ENCODE assay signal across 21 cellular contexts in genomic region chr9:125486576-125486975, GRCh38.
DNase-seq lines count a peak whose midpoint lies in the region; ATAC-seq and TF ChIP-seq lines count a peak whose summit lies in the region.
"Had no signal": no experiment of that assay in that cellular context is flagged by ENCODE, and none has a peak within 500 bp of the region (broad histone marks: within the 10 kb centered on the region; RNA-seq: fewer than 3 reads in every experiment).

No MANE protein-coding gene starts in this region.

- no peaks in the 10 kb centered on the region for H3K27me3 ChIP-seq in heart left ventricle
- H3K27me3 ChIP-seq in upper lobe of right lung: no peaks in the 10 kb centered on the region
- H3K27me3 ChIP-seq: esophagus squamous epithelium, pancreas had no signal

- TF ChIP-seq POLR2A in heart left ventricle (IDR thresholded peaks at IDR 0.05): no peak

- peaks cover 3% of the 10 kb centered on the region for H3K36me3 Mint-ChIP-seq in mesothelial cell of epicardium

- H3K4me1 ChIP-seq in heart left ventricle (peaks cover 0 to 33% (median 10%) of the 10 kb centered on the region in 12 donors), upper lobe of right lung (peaks cover 21% of the 10 kb centered on the region)
- H3K4me1 ChIP-seq: pancreas had no signal

- H3K9me3 ChIP-seq in heart left ventricle: no peaks in the 10 kb centered on the region
- no peaks in the 10 kb centered on the region for H3K9me3 ChIP-seq in upper lobe of right lung
- H3K9me3 ChIP-seq: esophagus squamous epithelium, pancreas, thoracic aorta had no signal

- H3K4me3 ChIP-seq in heart left ventricle: no peak overlapping the region
- H3K4me3 ChIP-seq in upper lobe of right lung: no peak overlapping the region
- H3K4me3 ChIP-seq: esophagus squamous epithelium, pancreas, thoracic aorta had no signal

- peaks cover 54% of the 10 kb centered on the region for H3K4me1 Mint-ChIP-seq in mesothelial cell of epicardium

- TF ChIP-seq CTCF in heart left ventricle (IDR thresholded peaks at IDR 0.05) (no peak), mesothelial cell of epicardium (IDR thresholded peaks at IDR 0.05; ENCODE audit: unreplicated experiment) (no peak), upper lobe of right lung (IDR thresholded peaks at IDR 0.05) (no peak)

- H3K9me3 Mint-ChIP-seq in mesothelial cell of epicardium: no peaks in the 10 kb centered on the region
- H3K9me3 Mint-ChIP-seq: activated T-cell treated with anti-CD3 and anti-CD28 coated beads, Interleukin-2, amount 50 U/mL, for 4 hours had no signal

- H3K27ac Mint-ChIP-seq in mesothelial cell of epicardium: peak overlapping the region; percentile 27
- H3K27ac Mint-ChIP-seq: activated naive CD8-positive, alpha-beta T cell had no signal

- H3K4me3 Mint-ChIP-seq in mesothelial cell of epicardium: no peak overlapping the region
- H3K4me3 Mint-ChIP-seq: activated naive CD8-positive, alpha-beta T cell; activated T-cell treated with anti-CD3 and anti-CD28 coated beads, Interleukin-2, amount 50 U/mL, for 4 hours had no signal

- WGBS in heart left ventricle, 4 donors: 43 to 60% (median 54%) methylated on average over 5 of the region's 5 CpGs

- DNase-seq in amniotic epithelial cell (ENCODE audit: low read depth) (peak; percentile 55), heart left ventricle (peak in 4 of 5 donors; percentile 68 to 91 (median 77)), mesothelial cell of epicardium (ENCODE audit: low spot score in 2 of 2, unreplicated experiment in 2 of 2) (no peak), upper lobe of right lung (no peak), HCEC 1CT (no peak), SW 1271 (lab: John Stamatoyannopoulos, UW) (no peak), SIG-M5 (lab: John Stamatoyannopoulos, UW) (no peak), HuH-7.5 (ENCODE audit: low spot score) (no peak)
- DNase-seq: activated CD4-positive, alpha-beta T cell treated with anti-CD3 and anti-CD28 coated beads, Interleukin-2, amount 50 U/mL, for 4 hours; activated T-cell treated with anti-CD3 and anti-CD28 coated beads, Interleukin-2, amount 50 U/mL, for 4 hours; esophagus squamous epithelium; GF-D8; H7; hippocampal formation; kidney; NCI-H226; pancreas; RPMI8226; small intestine had no signal

- peak; percentile 92 to 96 (median 94) for ATAC-seq in heart left ventricle
- ATAC-seq in upper lobe of right lung: peak; percentile 88
- ATAC-seq: activated T-cell treated with anti-CD3 and anti-CD28 coated beads, Interleukin-2, amount 50 U/mL, for 4 hours had no signal

- H3K27me3 Mint-ChIP-seq in mesothelial cell of epicardium (ENCODE audit: low read depth): no peaks in the 10 kb centered on the region
- H3K27me3 Mint-ChIP-seq: activated naive CD8-positive, alpha-beta T cell had no signal

- H3K36me3 ChIP-seq in heart left ventricle (peaks cover 0 to 18% (median 9%) of the 10 kb centered on the region in 9 donors), upper lobe of right lung (no peaks in the 10 kb centered on the region)
- H3K36me3 ChIP-seq: pancreas had no signal

- intact Hi-C loops in heart left ventricle (cut with DNase I) (loop anchor here in 1 of 10 donors (10.0 kb wide), 1 partner anchor 148 kb away; no protein-coding TSS in a partner anchor), upper lobe of right lung (cut with DNase I) (no loop called here)

- peak overlapping the region; percentile 33 to 81 (median 74) for H3K27ac ChIP-seq in heart left ventricle
- H3K27ac ChIP-seq in upper lobe of right lung: no peak overlapping the region
- H3K27ac ChIP-seq: pancreas, thoracic aorta had no signal

Comparison
In these comparisons a context has a peak if more than half of its experiments do, and no peak if none do; other contexts are left out.
1. DNase-seq: peak in amniotic epithelial cell (single experiment) and heart left ventricle (4 of 5); none in mesothelial cell of epicardium (0 of 2), upper lobe of right lung (single experiment), HCEC 1CT (single experiment), SW 1271 (0 of 2), SIG-M5 (single experiment) and HuH-7.5 (single experiment).